In the genomic region with DNA sequence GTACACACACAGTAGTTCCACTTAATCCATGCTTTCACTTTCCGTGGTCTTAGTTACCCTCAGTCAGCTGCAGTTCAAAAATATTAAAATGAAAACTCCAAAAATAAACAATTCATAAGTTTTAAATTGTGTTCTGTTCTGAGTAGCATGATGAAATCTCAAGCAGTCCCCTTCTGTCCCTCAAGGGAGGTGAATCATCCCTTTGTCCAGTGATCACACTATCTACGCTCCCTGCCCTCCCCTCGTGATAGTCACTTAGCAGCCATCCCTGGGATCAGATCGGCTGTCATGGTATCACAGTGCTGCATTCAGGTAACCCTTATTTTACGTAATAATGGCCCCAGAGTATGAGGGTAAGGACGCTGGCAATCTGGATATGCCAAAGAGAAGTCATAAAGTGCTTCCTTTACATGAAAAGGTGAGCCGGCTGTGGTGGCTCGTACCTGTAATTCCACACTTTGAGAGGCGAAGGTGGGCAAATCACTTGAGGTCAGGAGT, we compare ENCODE assay signal across 15 cellular contexts. TPM values are rescaled to one million over a fixed set of nuclear protein-coding genes. Genes with fewer than 3 reads are reported as not detected.
DNase-seq lines count a peak whose midpoint lies in the region; ATAC-seq and TF ChIP-seq lines count a peak whose summit lies in the region.
"Had no signal": no experiment of that assay in that cellular context is flagged by ENCODE, and none has a peak within 500 bp of the region (broad histone marks: within the 10 kb centered on the region; RNA-seq: fewer than 3 reads in every experiment).

No MANE protein-coding gene starts in this region.

- no peaks in the 10 kb centered on the region for H3K27me3 Mint-ChIP-seq in osteocyte (ENCODE audit: unreplicated experiment)
- H3K27me3 Mint-ChIP-seq: activated CD4-positive, alpha-beta memory T cell treated with anti-CD3 and anti-CD28 coated beads for 36 hours had no signal

- DNase-seq in COLO829 (ENCODE audit: low spot score) (peak; percentile 71), M059J (ENCODE audit: low read depth) (peak; percentile 52), epithelial cell of esophagus (ENCODE audit: low read depth) (peak; percentile 29), osteocyte (ENCODE audit: extremely low spot score, unreplicated experiment) (no peak), LoVo (ENCODE audit: low spot score) (no peak), NCI-H510A (lab: John Stamatoyannopoulos, UW) (no peak), T-helper 1 cell (no peak)
- DNase-seq: activated CD4-positive, alpha-beta memory T cell treated with anti-CD3 and anti-CD28 coated beads for 36 hours; Karpas-422; NCI-H345; stimulated activated CD4-positive, alpha-beta T cell treated with anti-CD3 and anti-CD28 coated beads, Interleukin-4, amount 100 ng/mL, for 4 hours; stimulated activated naive CD8-positive, alpha-beta T cell treated with anti-CD3 and anti-CD28 coated beads, Interleukin-15, Interleukin-2, amounts not matched to agents 100 U/mL and 50 U/mL, for 24 hours; T-helper 2 cell had no signal

- H3K4me1 Mint-ChIP-seq in osteocyte (ENCODE audit: unreplicated experiment): peaks cover 22% of the 10 kb centered on the region

- peak overlapping the region; percentile 74 for H3K27ac Mint-ChIP-seq in osteocyte (ENCODE audit: unreplicated experiment)
- H3K27ac Mint-ChIP-seq: activated CD4-positive, alpha-beta memory T cell treated with anti-CD3 and anti-CD28 coated beads for 36 hours had no signal

- no peak overlapping the region for H3K4me3 ChIP-seq in epithelial cell of esophagus (ENCODE audit: low read length)
- H3K4me3 ChIP-seq: cardiac muscle cell had no signal

- H3K4me3 Mint-ChIP-seq in osteocyte (ENCODE audit: unreplicated experiment): no peak overlapping the region
- H3K4me3 Mint-ChIP-seq: activated CD4-positive, alpha-beta memory T cell treated with anti-CD3 and anti-CD28 coated beads for 36 hours had no signal

- H3K9me3 Mint-ChIP-seq in osteocyte (ENCODE audit: unreplicated experiment): no peaks in the 10 kb centered on the region
- H3K9me3 Mint-ChIP-seq: activated CD4-positive, alpha-beta memory T cell treated with anti-CD3 and anti-CD28 coated beads for 36 hours had no signal

- no peak for ATAC-seq in HG02840 (IDR thresholded peaks at IDR 0.05; ENCODE audit: low FRiP score, unreplicated experiment)
- ATAC-seq: stimulated activated naive CD8-positive, alpha-beta T cell treated with anti-CD3 and anti-CD28 coated beads, Interleukin-15, Interleukin-2, amounts not matched to agents 100 U/mL and 50 U/mL, for 24 hours had no signal

- no peak for TF ChIP-seq CTCF in epithelial cell of esophagus (IDR thresholded peaks at IDR 0.05; ENCODE audit: insufficient read depth, low read depth, low read length, missing control alignments)
- no peak for TF ChIP-seq CTCF in osteocyte (IDR thresholded peaks at IDR 0.05)

- H3K36me3 Mint-ChIP-seq in osteocyte (ENCODE audit: unreplicated experiment): no peaks in the 10 kb centered on the region
- H3K36me3 Mint-ChIP-seq: activated CD4-positive, alpha-beta memory T cell treated with anti-CD3 and anti-CD28 coated beads for 36 hours had no signal

RNA-seq across cellular contexts. Expression of gene RTN4, which starts 5.8 kb away (rescaled TPM):
- 198 and 249 TPM in 2 replicates for total RNA-seq in M059J (2014; rRNA removed; shearing (Covaris generic))
- 532 and 603 TPM in 2 replicates for total RNA-seq in osteocyte

Comparison
In these comparisons a context has a peak if more than half of its experiments do, and no peak if none do; other contexts are left out.
1. DNase-seq: peak in COLO829 (single experiment), M059J (single experiment) and epithelial cell of esophagus (single experiment); none in osteocyte (single experiment), LoVo (single experiment), NCI-H510A (single experiment) and T-helper 1 cell (0 of 5).